ENCODE assay signal across 8 cellular contexts in the genomic region with DNA sequence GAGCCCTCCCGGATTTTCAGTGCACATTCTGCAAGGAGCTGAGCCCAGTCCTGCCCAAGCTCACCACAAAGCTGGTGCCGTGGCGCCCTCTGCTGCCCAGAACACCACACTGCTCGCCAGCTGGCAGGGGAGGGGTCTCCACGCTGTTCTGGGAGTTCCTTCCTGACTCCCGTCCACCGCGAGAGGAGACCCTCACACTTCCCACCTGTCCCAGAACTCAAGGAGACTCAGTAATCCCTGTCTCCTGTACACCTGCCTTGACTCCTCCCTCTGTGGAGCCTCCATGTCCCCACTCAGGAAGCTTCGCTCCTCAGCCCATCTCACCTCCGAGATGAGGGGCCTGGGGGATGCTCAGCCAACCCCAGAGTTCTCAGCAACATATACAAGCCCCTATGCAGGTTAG. TPM values are rescaled to one million over a fixed set of nuclear protein-coding genes. Genes with fewer than 3 reads are reported as not detected.
DNase-seq lines count a peak whose midpoint lies in the region; TF ChIP-seq lines count a peak whose summit lies in the region.

No MANE protein-coding gene starts in this region.

- H3K27ac ChIP-seq in 22Rv1, result no peak overlapping the region
- no peak overlapping the region for H3K27ac ChIP-seq in Peyer's patch
- no peak overlapping the region for H3K27ac ChIP-seq in parathyroid adenoma

- H3K9ac ChIP-seq in parathyroid adenoma, result no peak overlapping the region

- DNase-seq in Peyer's patch, result peak; percentile 68 to 81 (median 78)
- peak; percentile 43 for DNase-seq in activated gamma-delta T cell treated with anti-CD3 and anti-CD28 coated beads, Interleukin-2, amount 50 U/mL, for 16 hours (ENCODE audit: low read depth)
- DNase-seq in globus pallidus (ENCODE audit: low spot score), result peak; percentile 51
- DNase-seq in NCI-H2171 treated with DMSO at 0.1 percent for 48 hours (lab: John Stamatoyannopoulos, UW), result no peak
- DNase-seq in T1000 (lab: John Stamatoyannopoulos, UW), result no peak

- H3K4me2 ChIP-seq in parathyroid adenoma (ENCODE audit: low read length), result no peak overlapping the region

- TF ChIP-seq CTCF in 22Rv1 (IDR thresholded peaks at IDR 0.05) (peak; percentile 86), GM12875 (IDR thresholded peaks at IDR 0.05; ENCODE audit: borderline replicate concordance, insufficient read depth, low read depth, low read length) (peak; percentile 97), Peyer's patch (IDR thresholded peaks at IDR 0.05) (peak; percentile 89 to 97 (median 91)), parathyroid adenoma (IDR thresholded peaks at IDR 0.05) (peak; percentile 56)

- H3K27me3 ChIP-seq in Peyer's patch, result no peaks in the 10 kb centered on the region
- no peaks in the 10 kb centered on the region for H3K27me3 ChIP-seq in parathyroid adenoma (ENCODE audit: control insufficient read depth, insufficient read depth, low read length)

- no peak for TF ChIP-seq POLR2A in Peyer's patch (IDR thresholded peaks at IDR 0.05)

- H3K79me2 ChIP-seq in parathyroid adenoma, result no peaks in the 10 kb centered on the region

- H3K4me3 ChIP-seq in GM12875 (ENCODE audit: low read depth, low read length) (no peak overlapping the region), Peyer's patch (no peak overlapping the region), parathyroid adenoma (ENCODE audit: low read depth, low read length) (no peak overlapping the region)

- H3K9me3 ChIP-seq in Peyer's patch, result no peaks in the 10 kb centered on the region
- H3K9me3 ChIP-seq in parathyroid adenoma (ENCODE audit: control insufficient read depth, low read length), result no peaks in the 10 kb centered on the region

- H3K36me3 ChIP-seq in Peyer's patch, result no peaks in the 10 kb centered on the region
- H3K36me3 ChIP-seq in parathyroid adenoma (ENCODE audit: control insufficient read depth, insufficient read depth, low read length), result no peaks in the 10 kb centered on the region

- H3K4me1 ChIP-seq in Peyer's patch, result peaks cover 0 to 17% (median 12%) of the 10 kb centered on the region in 4 donors
- H3K4me1 ChIP-seq in parathyroid adenoma, result no peaks in the 10 kb centered on the region

- H2AFZ ChIP-seq in parathyroid adenoma, result no peak overlapping the region

RNA-seq across cellular contexts. Expression of gene C10orf105, which starts 11.3 kb away (rescaled TPM):
- under 1 TPM in 1 of 4 donors, not detected in 3; 0.27 TPM for total RNA-seq in Peyer's patch

Comparison
In these comparisons a context has a peak if more than half of its experiments do, and no peak if none do; other contexts are left out.
1. DNase-seq: peak in Peyer's patch (3 of 3), activated gamma-delta T cell treated with anti-CD3 and anti-CD28 coated beads, Interleukin-2, amount 50 U/mL, for 16 hours (single experiment) and globus pallidus (single experiment); none in NCI-H2171 treated with DMSO at 0.1 percent for 48 hours (single experiment) and T1000 (single experiment).
2. Peak in every context shown above with its lines, with median percentiles within 50 percentile points of each other: CTCF ChIP-seq.